Comparison of ENCODE assay signal across 17 cellular contexts in the genomic region with DNA sequence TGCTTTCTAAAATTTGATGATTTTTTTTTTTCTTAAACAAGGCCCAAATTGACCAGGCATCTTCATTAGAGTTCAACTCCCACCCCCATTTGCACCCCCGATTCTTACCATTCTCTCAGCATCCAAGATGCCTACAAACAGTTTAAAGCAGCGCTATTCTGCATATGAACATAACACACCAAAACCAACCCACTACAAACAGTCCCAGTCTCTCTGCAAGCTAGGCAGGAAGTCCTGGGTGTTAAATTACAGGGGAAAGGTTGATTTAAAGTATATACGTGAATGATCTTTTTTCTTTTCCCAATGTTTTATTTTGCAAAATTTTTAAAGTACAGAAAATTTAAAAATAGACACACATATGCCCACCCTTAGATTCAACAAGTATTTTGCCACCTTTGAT.
DNase-seq lines count a peak whose midpoint lies in the region; ATAC-seq and TF ChIP-seq lines count a peak whose summit lies in the region.
"Had no signal": no experiment of that assay in that cellular context is flagged by ENCODE, and none has a peak within 500 bp of the region (broad histone marks: within the 10 kb centered on the region; RNA-seq: fewer than 3 reads in every experiment).

No MANE protein-coding gene starts in this region.

- no peak for DNase-seq in cardiac muscle cell (ENCODE audit: low read depth in 1 of 2, low spot score in 1 of 2)
- DNase-seq in heart left ventricle, result no peak
- DNase-seq in PC-9, result no peak
- peak; percentile 10 for DNase-seq in left kidney (ENCODE audit: low read depth, low spot score)
- no peak for DNase-seq in left lobe of liver (ENCODE audit: low spot score)
- DNase-seq in stimulated activated naive CD4-positive, alpha-beta T cell treated with Interleukin-2 at 50 U/mL for 16 hours (lab: John Stamatoyannopoulos, UW), result no peak
- DNase-seq: 8988T; C1 segment of cervical spinal cord; CD8-positive, alpha-beta T cell; NCI-H1105 treated with DMSO at 0.1 percent for 48 hours; NCI-H2029 treated with DMSO at 0.1 percent for 48 hours; NCI-H226; NCI-H510A treated with DMSO at 0.1 percent for 48 hours; Right ventricle myocardium superior had no signal

- H3K9me3 ChIP-seq in cardiac muscle cell (ENCODE audit: low read depth) (no peaks in the 10 kb centered on the region), heart left ventricle (no peaks in the 10 kb centered on the region), PC-9 (ENCODE audit: insufficient read depth, low read depth) (no peaks in the 10 kb centered on the region)

- H2AFZ ChIP-seq in PC-9, result no peak overlapping the region

- H3K9me2 ChIP-seq in PC-9 (ENCODE audit: insufficient read depth), result no peaks in the 10 kb centered on the region

- no peaks in the 10 kb centered on the region for H3K27me3 ChIP-seq in cardiac muscle cell
- peaks cover 0 to 4% (median 0%) of the 10 kb centered on the region in 9 donors for H3K27me3 ChIP-seq in heart left ventricle
- no peaks in the 10 kb centered on the region for H3K27me3 ChIP-seq in PC-9 (ENCODE audit: insufficient read depth, low read depth)

- TF ChIP-seq POLR2A in heart left ventricle (IDR thresholded peaks at IDR 0.05), result no peak

- ATAC-seq in heart left ventricle (no peak), left lobe of liver (no peak), GM18868 (IDR thresholded peaks at IDR 0.05; ENCODE audit: unreplicated experiment) (no peak)
- ATAC-seq: CD8-positive, alpha-beta T cell had no signal

- H3K4me3 ChIP-seq in cardiac muscle cell, result no peak overlapping the region
- H3K4me3 ChIP-seq in heart left ventricle, result no peak overlapping the region
- no peak overlapping the region for H3K4me3 ChIP-seq in PC-9

- peak overlapping the region; percentile 79 for H3K27ac ChIP-seq in cardiac muscle cell
- no peak overlapping the region for H3K27ac ChIP-seq in heart left ventricle
- H3K27ac ChIP-seq in PC-9, result 0 out of 2 replicates have a peak overlapping the region, but pooled peaks have one; percentile 4
- H3K27ac ChIP-seq: HL-60, KMS-11 had no signal

- no peak overlapping the region for H3K4me2 ChIP-seq in PC-9
- H3K4me2 ChIP-seq: KMS-11 had no signal

- TF ChIP-seq CTCF in cardiac muscle cell (IDR thresholded peaks at IDR 0.05; ENCODE audit: low read depth, low read length) (no peak), heart left ventricle (IDR thresholded peaks at IDR 0.05) (no peak), PC-9 (conservative IDR thresholded peaks at IDR 0.05) (no peak)

- no peaks in the 10 kb centered on the region for H4K20me1 ChIP-seq in PC-9 (ENCODE audit: insufficient read depth)

- CTCF ChIA-PET in PC-9 (lab: Charles Lee), result interaction anchor here (0.7 kb wide), 1 partner anchor 130 kb away, joined by 3 read pairs; no protein-coding TSS in a partner anchor

- no TSS peak for BruUV-seq in PC-9 (replicated peaks; lab: Mats Ljungman, UMichigan)

- peaks cover 40% of the 10 kb centered on the region for H3K79me2 ChIP-seq in PC-9 (ENCODE audit: low read depth)

- H3F3A ChIP-seq in PC-9 (ENCODE audit: insufficient read depth, low read depth), result peaks cover 6% of the 10 kb centered on the region

- H3K36me3 ChIP-seq in cardiac muscle cell, result no peaks in the 10 kb centered on the region
- no peaks in the 10 kb centered on the region for H3K36me3 ChIP-seq in heart left ventricle
- H3K36me3 ChIP-seq in PC-9 (ENCODE audit: low read depth), result no peaks in the 10 kb centered on the region

- POLR2A ChIA-PET in PC-9 (lab: Charles Lee; ENCODE audit: unreplicated experiment), result interaction anchor here (0.7 kb wide), 1 partner anchor 52 kb away, joined by 3 read pairs; no protein-coding TSS in a partner anchor

- intact Hi-C loops in heart left ventricle (cut with DNase I) (no loop called here), PC-9 (cut with micrococcal nuclease; ENCODE audit: unreplicated experiment) (no loop called here)

- 68 to 80% (median 75%) methylated on average over 3 of the region's 3 CpGs for WGBS in heart left ventricle, 4 donors

- H3K4me1 ChIP-seq in cardiac muscle cell (ENCODE audit: low read depth) (peaks cover 35% of the 10 kb centered on the region), heart left ventricle (peaks cover 0 to 13% (median 0%) of the 10 kb centered on the region in 12 donors), PC-9 (replicated peaks; ENCODE audit: insufficient read depth) (peaks cover 7% of the 10 kb centered on the region; the same call in 1 of the 2 replicates)

Comparison
In these comparisons a context has a peak if more than half of its experiments do, and no peak if none do; other contexts are left out.
1. H3K27ac ChIP-seq: peak in cardiac muscle cell (single experiment) and PC-9 (single experiment); none in heart left ventricle (0 of 12).